Comparison of ENCODE assay signal across 10 cellular contexts in genomic region chr19:2237869-2238153, GRCh38. TPM values are rescaled to one million over a fixed set of nuclear protein-coding genes. Genes with fewer than 3 reads are reported as not detected.
A peak's percentile ranks its signal among the peaks of the same experiment; 100 is the strongest.
DNase-seq lines count a peak whose midpoint lies in the region; ATAC-seq, FAIRE-seq and TF ChIP-seq lines count a peak whose summit lies in the region.
"Had no signal": no experiment of that assay in that cellular context is flagged by ENCODE, and none has a peak within 500 bp of the region (broad histone marks: within the 10 kb centered on the region; RNA-seq: fewer than 3 reads in every experiment).

No MANE protein-coding gene starts in this region.

- 63 to 85% methylated on average over 6 of the region's 6 CpGs for WGBS in esophagus, 2 donors
- 55 to 58% (median 56%) methylated on average over 6 of the region's 6 CpGs for WGBS in psoas muscle, 3 donors

- peak overlapping the region; percentile 95 for H3K27ac ChIP-seq in RWPE1
- peak overlapping the region in 1 of 2 donors; percentile 99 for H3K27ac ChIP-seq in esophagus (ENCODE audit: low read depth in 2 of 2, low read length in 1 of 2)
- H3K27ac ChIP-seq in psoas muscle: peak overlapping the region; percentile 91

- peak overlapping the region; percentile 81 to 91 for H3K4me3 ChIP-seq in esophagus (ENCODE audit: low read depth in 1 of 2, low read length in 2 of 2)
- peak overlapping the region; percentile 97 for H3K4me3 ChIP-seq in psoas muscle

- no peak for FAIRE-seq in RCC 7860 (lab: Jason Lieb, UNC)

- peaks cover 20% of the 10 kb centered on the region for H3K4me1 ChIP-seq in ES-I3 (ENCODE audit: insufficient read depth, low read length)
- peaks cover 6 to 41% of the 10 kb centered on the region in 2 donors for H3K4me1 ChIP-seq in esophagus (ENCODE audit: control insufficient read depth in 2 of 2, insufficient read depth in 2 of 2, low read length in 1 of 2)
- H3K4me1 ChIP-seq in psoas muscle: peaks cover 59% of the 10 kb centered on the region

- H3K27me3 ChIP-seq in esophagus (ENCODE audit: control insufficient read depth in 1 of 2, insufficient read depth in 2 of 2, low read length in 2 of 2) (no peaks in the 10 kb centered on the region), psoas muscle (ENCODE audit: insufficient read depth in 3 of 3, low read length in 2 of 3) (no peaks in the 10 kb centered on the region)

- no peak for TF ChIP-seq CTCF in RWPE1 (conservative IDR thresholded peaks at IDR 0.05; ENCODE audit: low read depth)
- no peak for TF ChIP-seq CTCF in psoas muscle (IDR thresholded peaks at IDR 0.05)

- POLR2A ChIA-PET in RWPE1 (lab: Yijun Ruan, JAX; ENCODE audit: low non-redundant PET): interaction anchor here (0.6 kb wide), 4 partner anchors 76 to 217 kb away, joined by 3 to 8 read pairs (median 4); partner anchors contain the start of gene TIMM13

- ATAC-seq in psoas muscle (no peak), GM19351 (IDR thresholded peaks at IDR 0.05; ENCODE audit: unreplicated experiment) (no peak)

- H3K9ac ChIP-seq in ES-I3 (ENCODE audit: low read depth, low read length): peak overlapping the region; percentile 90; the same call in 1 of the 2 replicates

- no peaks in the 10 kb centered on the region for H3K9me3 ChIP-seq in ES-I3 (ENCODE audit: control insufficient read depth, insufficient read depth, low read length)
- no peaks in the 10 kb centered on the region for H3K9me3 ChIP-seq in esophagus (ENCODE audit: control insufficient read depth in 2 of 2, insufficient read depth in 1 of 2, low read depth in 1 of 2, low read length in 1 of 2)
- H3K9me3 ChIP-seq in psoas muscle: no peaks in the 10 kb centered on the region

- DNase-seq in RWPE1 (ENCODE audit: low spot score): no peak
- no peak for DNase-seq in psoas muscle
- DNase-seq in RCC 7860 (ENCODE audit: low spot score): no peak
- no peak for DNase-seq in NCI-H526 treated with DMSO at 0.1 percent for 48 hours (lab: John Stamatoyannopoulos, UW)
- DNase-seq in iPS-NIHi11 (ENCODE audit: low spot score): no peak
- DNase-seq: NCI-H1048, occipital lobe had no signal

- H3K36me3 ChIP-seq in ES-I3 (ENCODE audit: insufficient read depth, low read length) (no peaks in the 10 kb centered on the region; the same call in 1 of the 2 replicates), esophagus (ENCODE audit: control insufficient read depth in 2 of 2, insufficient read depth in 2 of 2, low read length in 1 of 2) (peaks cover 0 to 13% of the 10 kb centered on the region in 2 donors), psoas muscle (ENCODE audit: insufficient read depth in 1 of 2, low read depth in 1 of 2) (peaks cover 0 to 12% of the 10 kb centered on the region in 2 donors)

- intact Hi-C loops in psoas muscle (cut with DNase I): loop anchor here (2.0 to 10.0 kb wide), 6 partner anchors 35 to 154 kb away; partner anchors contain the start of genes AP3D1 (in 1 of the 2), LSM7 (in 1 of the 2) and SPPL2B (in 1 of the 2)

- CTCF ChIA-PET in RWPE1 (lab: Yijun Ruan, JAX): no interaction called here

RNA-seq across cellular contexts. Expression of gene SF3A2, which starts 1.2 kb away (rescaled TPM):
- polyA plus RNA-seq in esophagus (10 to 100 TPM; 38.2 to 55.3 TPM), psoas muscle (10 to 100 TPM; 25.9 to 33.6 (median 28.9) TPM)
- 10 to 100 TPM; 31.1 to 46.8 (median 40.2) TPM for total RNA-seq in psoas muscle

RNA-seq across cellular contexts. Expression of gene PLEKHJ1, which starts 1.7 kb away (rescaled TPM):
- polyA plus RNA-seq in esophagus (10 to 100 TPM; 55.5 to 59.5 TPM), psoas muscle (100 to 1,000 TPM in 1 of 3 donors, 10 to 100 TPM in 2; 80.6 to 146 (median 95.3) TPM)
- 10 to 100 TPM; 54.9 to 65.5 (median 60.0) TPM for total RNA-seq in psoas muscle

RNA-seq across cellular contexts. Expression of gene AMH, which starts 11.3 kb away (rescaled TPM):
- polyA plus RNA-seq in esophagus (1 to 10 TPM in 1 of 2 donors, under 1 TPM in 1; 0.55 to 2.5 TPM), psoas muscle (1 to 10 TPM in 1 of 3 donors, under 1 TPM in 2; 0.38 to 2.4 (median 0.53) TPM)
- total RNA-seq in psoas muscle: 1 to 10 TPM; 1.9 to 3.6 (median 2.7) TPM
- total RNA-seq: occipital lobe had no signal

RNA-seq across cellular contexts. Expression of gene JSRP1, which starts 18.4 kb away (rescaled TPM):
- polyA plus RNA-seq in esophagus (under 1 TPM; 0.13 to 0.20 TPM), psoas muscle (100 to 1,000 TPM; 110 to 271 (median 130) TPM)
- 100 to 1,000 TPM; 107 to 191 (median 162) TPM for total RNA-seq in psoas muscle
- total RNA-seq: occipital lobe had no signal

RNA-seq across cellular contexts. Expression of gene PEAK3, which starts 44.2 kb away (rescaled TPM):
- polyA plus RNA-seq in esophagus (under 1 TPM; 0.02 to 0.06 TPM), psoas muscle (under 1 TPM in 2 of 3 donors, not detected in 1; 0.01 to 0.08 TPM)
- under 1 TPM; 0.12 to 0.20 (median 0.14) TPM for total RNA-seq in psoas muscle
- total RNA-seq: occipital lobe had no signal
